22 cellular contexts compared by ENCODE assay signal in the genomic region with DNA sequence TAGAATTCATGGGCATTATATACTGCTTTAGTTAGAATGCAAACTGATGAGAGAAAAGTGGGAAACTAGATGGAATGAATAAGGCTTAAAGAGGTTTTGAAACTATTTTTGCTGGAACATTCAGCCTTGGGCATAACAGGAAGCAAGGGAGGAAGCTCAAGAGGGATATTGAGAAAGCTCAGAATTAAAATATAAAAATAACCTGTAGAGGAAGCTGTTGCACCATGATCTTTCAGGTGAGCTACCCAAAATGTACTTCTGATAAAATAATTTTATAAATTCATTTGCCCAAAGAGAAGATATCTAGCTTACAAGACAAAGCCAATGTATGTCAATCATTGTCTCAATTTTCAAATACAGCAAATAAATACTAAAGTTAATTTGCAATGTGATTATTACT. TPM values are rescaled to one million over a fixed set of nuclear protein-coding genes. Genes with fewer than 3 reads are reported as not detected.
DNase-seq lines count a peak whose midpoint lies in the region; ATAC-seq and TF ChIP-seq lines count a peak whose summit lies in the region.
"Had no signal": no experiment of that assay in that cellular context is flagged by ENCODE, and none has a peak within 500 bp of the region (broad histone marks: within the 10 kb centered on the region; RNA-seq: fewer than 3 reads in every experiment).

No MANE protein-coding gene starts in this region.

- ATAC-seq in left lobe of liver (peak; percentile 15), HG02885 (IDR thresholded peaks at IDR 0.05; ENCODE audit: poor library complexity, unreplicated experiment) (no peak)
- ATAC-seq: activated CD8-positive, alpha-beta memory T cell treated with anti-CD3 and anti-CD28 coated beads, Interleukin-2, amount 10 ng/mL, durations not matched to agents 7 days and 5 days; Panc1; stimulated activated memory B cell treated with anti-CD40 and anti-IgM and Interleukin-4, amounts not matched to agents 10 μg/mL and 1 μg/mL and 100 μg/mL, for 72 hours; T-cell had no signal

- no peak for TF ChIP-seq EP300 in ovary (IDR thresholded peaks at IDR 0.05)

- no peaks in the 10 kb centered on the region for H3K4me1 ChIP-seq in A673 (ENCODE audit: insufficient read depth, low read length, poor library complexity, severe bottlenecking)
- H3K4me1 ChIP-seq in ovary (ENCODE audit: insufficient read depth), result no peaks in the 10 kb centered on the region
- no peaks in the 10 kb centered on the region for H3K4me1 ChIP-seq in BE2C
- H3K4me1 ChIP-seq: esophagus muscularis mucosa, parathyroid adenoma, upper lobe of left lung had no signal

- H3K27ac ChIP-seq in A673 (ENCODE audit: low read depth, low read length, poor library complexity, severe bottlenecking) (no peak overlapping the region), VCaP (no peak overlapping the region), ovary (no peak overlapping the region)
- H3K27ac ChIP-seq: coronary artery, esophagus muscularis mucosa, parathyroid adenoma, spleen, upper lobe of left lung had no signal

- H3K9me3 ChIP-seq in A673 (ENCODE audit: low read depth, low read length, poor library complexity, severe bottlenecking), result no peaks in the 10 kb centered on the region
- no peaks in the 10 kb centered on the region for H3K9me3 ChIP-seq in ovary
- H3K9me3 ChIP-seq in BE2C, result no peaks in the 10 kb centered on the region
- H3K9me3 ChIP-seq: esophagus muscularis mucosa, spleen, upper lobe of left lung had no signal

- CTCF ChIA-PET in A673 (lab: Charles Lee), result interaction anchor here (0.7 kb wide), 1 partner anchor 513 kb away, joined by 3 read pairs; no protein-coding TSS in a partner anchor

- POLR2A ChIA-PET in A673 (lab: Charles Lee; ENCODE audit: low non-redundant PET), result no interaction called here

- in situ Hi-C loops in KBM-7 (cut with MboI; ENCODE audit: low pct_unique_long_range_greater_than_20kb, low sequenced_read_pairs), result no loop called here

- intact Hi-C loops in A673 (cut with micrococcal nuclease; ENCODE audit: unreplicated experiment) (loop anchor here (10.0 kb wide), 1 partner anchor 102 kb away; no protein-coding TSS in a partner anchor), ovary (cut with DNase I) (no loop called here)

- H3K4me3 ChIP-seq in A673 (ENCODE audit: low read depth, low read length, poor library complexity, severe bottlenecking), result no peak overlapping the region
- no peak overlapping the region for H3K4me3 ChIP-seq in ovary
- no peak overlapping the region for H3K4me3 ChIP-seq in BE2C (ENCODE audit: low read depth, low read length)
- H3K4me3 ChIP-seq: coronary artery, esophagus muscularis mucosa, spleen, upper lobe of left lung had no signal

- H3K36me3 ChIP-seq in A673 (ENCODE audit: insufficient read depth, low read length, poor library complexity, severe bottlenecking) (no peaks in the 10 kb centered on the region), ovary (no peaks in the 10 kb centered on the region), BE2C (no peaks in the 10 kb centered on the region)
- H3K36me3 ChIP-seq: esophagus muscularis mucosa, spleen, upper lobe of left lung had no signal

- no peak for TF ChIP-seq POLR2A in ovary (IDR thresholded peaks at IDR 0.05)

- H3K27me3 ChIP-seq in A673 (replicated peaks; ENCODE audit: insufficient read depth, low read depth, low read length, poor library complexity), result no peaks in the 10 kb centered on the region
- no peaks in the 10 kb centered on the region for H3K27me3 ChIP-seq in ovary
- no peaks in the 10 kb centered on the region for H3K27me3 ChIP-seq in BE2C
- H3K27me3 ChIP-seq: esophagus muscularis mucosa, upper lobe of left lung had no signal

- BruUV-seq in A673 (replicated peaks; lab: Mats Ljungman, UMichigan), result no TSS peak

- no peak for DNase-seq in A673 (ENCODE audit: low spot score)
- DNase-seq in KBM-7, result peak; percentile 9
- no peak for DNase-seq in left lobe of liver (ENCODE audit: low spot score)
- DNase-seq in ovary, result no peak
- no peak for DNase-seq in BE2C
- DNase-seq in activated naive CD4-positive, alpha-beta T cell (lab: John Stamatoyannopoulos, UW), result no peak
- DNase-seq: activated CD8-positive, alpha-beta memory T cell treated with anti-CD3 and anti-CD28 coated beads, Interleukin-2, amount 10 ng/mL, durations not matched to agents 7 days and 5 days; activated gamma-delta T cell treated with Interleukin-2 at 50 U/mL for 16 hours; aorta; kidney glomerular epithelial cell; NCI-H187 treated with DMSO at 0.1 percent for 48 hours; NCI-H510A treated with DMSO at 0.1 percent for 48 hours; spleen; T-cell; upper lobe of left lung had no signal

- TF ChIP-seq CTCF in A673 (conservative IDR thresholded peaks at IDR 0.05; ENCODE audit: low read depth, low read length) (0 out of 2 replicates have a peak, but pooled peaks have one; percentile 23), VCaP (conservative IDR thresholded peaks at IDR 0.05) (peak; percentile 65), ovary (IDR thresholded peaks at IDR 0.05) (no peak), BE2C (IDR thresholded peaks at IDR 0.05; ENCODE audit: low read depth, low read length) (no peak)

RNA-seq across cellular contexts. Expression of a gene that starts 11.3 kb away (rescaled TPM):
- total RNA-seq in A673 (2021) (not detected in 2 replicates), left lobe of liver (3,366 TPM), ovary (1 to 10 TPM in 1 of 7 donors, under 1 TPM in 1, not detected in 5; 0.55 to 4.3 TPM)
- polyA plus RNA-seq in ovary, result not detected
- polyA plus RNA-seq in BE2C (2012; ENCODE audit: insufficient read depth, insufficient read length, low read depth), result not detected
- total RNA-seq: activated CD8-positive, alpha-beta memory T cell treated with anti-CD3 and anti-CD28 coated beads, Interleukin-2, amount 10 ng/mL, durations not matched to agents 7 days and 5 days; aorta had no signal
- polyA plus RNA-seq: spleen had no signal

Comparison
In these comparisons a context has a peak if more than half of its experiments do, and no peak if none do; other contexts are left out.
1. CTCF ChIP-seq: peak in A673 (single experiment) and VCaP (single experiment); none in ovary (0 of 3) and BE2C (single experiment).
2. RNA of a gene that starts 11.3 kb away (total RNA-seq): 3,366 TPM in left lobe of liver (single experiment); 0.55 to 4.3 TPM in ovary and not detected in A673; every median in the first group is over 100 times any median in the second.